ENCODE assay signal across 28 cellular contexts in the genomic region with DNA sequence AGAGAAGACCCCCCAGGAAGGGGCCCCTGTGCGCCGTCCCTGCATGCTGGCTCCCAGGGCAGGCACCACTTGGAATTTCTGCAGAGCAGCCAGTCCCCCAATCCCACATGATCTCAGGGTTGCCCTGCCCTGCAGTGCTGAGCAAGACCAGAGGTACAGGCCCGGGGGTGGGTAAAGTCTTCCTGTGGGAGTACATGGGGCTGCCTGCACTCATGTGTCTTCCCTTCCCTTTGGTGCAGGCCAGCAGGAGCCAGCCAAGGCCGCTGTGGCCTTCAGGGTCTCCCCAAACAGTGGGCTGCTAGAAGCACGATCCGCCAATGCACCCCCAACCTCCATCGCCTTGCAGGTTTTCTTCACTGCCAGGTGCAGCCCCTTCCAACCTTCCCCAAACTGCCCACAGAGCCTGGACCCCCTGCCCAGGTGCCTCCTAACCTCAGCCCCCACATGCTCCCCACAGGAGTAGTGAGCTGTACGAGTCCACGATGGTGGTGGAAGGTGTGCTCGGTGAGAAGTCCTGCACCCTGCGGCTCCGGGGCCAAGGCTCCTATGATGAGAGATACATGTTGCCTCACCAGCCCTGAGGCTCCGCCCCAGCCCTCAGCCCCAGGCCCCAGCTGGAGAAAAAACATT. TPM values are rescaled to one million over a fixed set of nuclear protein-coding genes. Genes with fewer than 3 reads are reported as not detected.
A peak's percentile ranks its signal among the peaks of the same experiment; 100 is the strongest.
DNase-seq lines count a peak whose midpoint lies in the region; ATAC-seq and TF ChIP-seq lines count a peak whose summit lies in the region.
"Had no signal": no experiment of that assay in that cellular context is flagged by ENCODE, and none has a peak within 500 bp of the region (broad histone marks: within the 10 kb centered on the region; RNA-seq: fewer than 3 reads in every experiment).

No MANE protein-coding gene starts in this region.

- peak; percentile 23 for DNase-seq in activated naive CD8-positive, alpha-beta T cell treated with anti-CD3 and anti-CD28 coated beads, Interleukin-2, amount 10 ng/mL, durations not matched to agents 7 days and 5 days
- no peak for DNase-seq in activated naive CD8-positive, alpha-beta T cell treated with anti-CD3 and anti-CD28 coated beads for 36 hours
- peak; percentile 25 for DNase-seq in activated CD8-positive, alpha-beta memory T cell treated with anti-CD3 and anti-CD28 coated beads, Interleukin-2, amount 10 ng/mL, durations not matched to agents 7 days and 5 days
- DNase-seq in mucosa of descending colon = peak in 2 of 3 donors; percentile 19 to 22
- DNase-seq in suprapubic skin (ENCODE audit: low spot score in 2 of 2) = peak; percentile 56 to 57
- DNase-seq in AML-193 (lab: John Stamatoyannopoulos, UW) = no peak
- DNase-seq in NCI-H1694 (lab: John Stamatoyannopoulos, UW) = no peak
- DNase-seq: activated CD4-positive, alpha-beta T cell treated with anti-CD3 and anti-CD28 coated beads for 36 hours; COR-L47; foreskin fibroblast; GDM1; KG1; mesenchymal stem cell; MM.1S; NCI-H1436; NCI-H748 treated with DMSO at 0.1 percent for 48 hours; psoas muscle; SK-N-SH; trophoblast cell had no signal

- H3K36me3 ChIP-seq in mucosa of descending colon (ENCODE audit: low read depth) (no peaks in the 10 kb centered on the region), suprapubic skin (peaks cover 75% of the 10 kb centered on the region)

- no peak for ATAC-seq in activated naive CD8-positive, alpha-beta T cell treated with anti-CD3 and anti-CD28 coated beads, Interleukin-2, amount 10 ng/mL, durations not matched to agents 7 days and 5 days (ENCODE audit: low read depth)
- no peak for ATAC-seq in activated CD8-positive, alpha-beta memory T cell treated with anti-CD3 and anti-CD28 coated beads, Interleukin-2, amount 10 ng/mL, durations not matched to agents 7 days and 5 days
- ATAC-seq in mucosa of descending colon (no peak), GM18907 (IDR thresholded peaks at IDR 0.05; ENCODE audit: unreplicated experiment) (no peak)
- ATAC-seq: activated CD4-positive, alpha-beta T cell treated with anti-CD3 and anti-CD28 coated beads for 36 hours; esophagus mucosa; left colon; psoas muscle had no signal

- no peak overlapping the region for H3K27ac Mint-ChIP-seq in activated naive CD8-positive, alpha-beta T cell treated with anti-CD3 and anti-CD28 coated beads, Interleukin-2, amount 10 ng/mL, durations not matched to agents 7 days and 5 days
- H3K27ac Mint-ChIP-seq in activated naive CD8-positive, alpha-beta T cell treated with anti-CD3 and anti-CD28 coated beads for 36 hours = no peak overlapping the region
- no peak overlapping the region for H3K27ac Mint-ChIP-seq in activated CD8-positive, alpha-beta memory T cell treated with anti-CD3 and anti-CD28 coated beads, Interleukin-2, amount 10 ng/mL, durations not matched to agents 7 days and 5 days
- H3K27ac Mint-ChIP-seq: activated CD4-positive, alpha-beta T cell treated with anti-CD3 and anti-CD28 coated beads for 36 hours; activated naive CD4-positive, alpha-beta T cell treated with anti-CD3 and anti-CD28 coated beads, Interleukin-2, amount 50 U/mL, for 24 hours; H9; T-helper 1 cell treated with Interleukin-12 subunit alpha and Interleukin-12 subunit beta and Interleukin-4 antibody, amounts not matched to agents 30 μg/mL and 1 μg/mL, for 36 hours had no signal

- CTCF ChIA-PET in activated CD8-positive, alpha-beta memory T cell treated with anti-CD3 and anti-CD28 coated beads, Interleukin-2, amount 10 ng/mL, durations not matched to agents 7 days and 5 days (lab: Charles Lee) = no interaction called here

- no peaks in the 10 kb centered on the region for H3K9me3 ChIP-seq in mucosa of descending colon
- no peaks in the 10 kb centered on the region for H3K9me3 ChIP-seq in suprapubic skin
- H3K9me3 ChIP-seq: neutrophil, psoas muscle, SK-N-SH had no signal

- H3K4me3 ChIP-seq in mucosa of descending colon = no peak overlapping the region
- H3K4me3 ChIP-seq in suprapubic skin = no peak overlapping the region
- H3K4me3 ChIP-seq: cardiac muscle cell, psoas muscle, skin epidermis had no signal

- TF ChIP-seq CTCF in mucosa of descending colon (IDR thresholded peaks at IDR 0.05) (no peak), suprapubic skin (IDR thresholded peaks at IDR 0.05) (no peak)

- H3K4me1 ChIP-seq in mucosa of descending colon (ENCODE audit: low read depth) (no peaks in the 10 kb centered on the region), suprapubic skin (no peaks in the 10 kb centered on the region)
- H3K4me1 ChIP-seq: psoas muscle had no signal

- H3K27me3 Mint-ChIP-seq in activated naive CD8-positive, alpha-beta T cell treated with anti-CD3 and anti-CD28 coated beads, Interleukin-2, amount 10 ng/mL, durations not matched to agents 7 days and 5 days = no peaks in the 10 kb centered on the region
- no peaks in the 10 kb centered on the region for H3K27me3 Mint-ChIP-seq in activated naive CD8-positive, alpha-beta T cell treated with anti-CD3 and anti-CD28 coated beads for 36 hours
- no peaks in the 10 kb centered on the region for H3K27me3 Mint-ChIP-seq in activated CD8-positive, alpha-beta memory T cell treated with anti-CD3 and anti-CD28 coated beads, Interleukin-2, amount 10 ng/mL, durations not matched to agents 7 days and 5 days
- H3K27me3 Mint-ChIP-seq: activated CD4-positive, alpha-beta T cell treated with anti-CD3 and anti-CD28 coated beads for 36 hours; activated naive CD4-positive, alpha-beta T cell treated with anti-CD3 and anti-CD28 coated beads, Interleukin-2, amount 50 U/mL, for 24 hours had no signal

- POLR2A ChIA-PET in activated naive CD8-positive, alpha-beta T cell treated with anti-CD3 and anti-CD28 coated beads, Interleukin-2, amount 10 ng/mL, durations not matched to agents 7 days and 5 days (lab: Charles Lee) = interaction anchor here (0.6 to 0.9 kb wide), 2 partner anchors 9 to 210 kb away, joined by 3 read pairs; no protein-coding TSS in a partner anchor

- H3K27me3 ChIP-seq in suprapubic skin = no peaks in the 10 kb centered on the region
- H3K27me3 ChIP-seq: cardiac muscle cell, neutrophil had no signal

- no peak for TF ChIP-seq POLR2A in suprapubic skin (IDR thresholded peaks at IDR 0.05)

- no peaks in the 10 kb centered on the region for H3K9me3 Mint-ChIP-seq in activated naive CD8-positive, alpha-beta T cell treated with anti-CD3 and anti-CD28 coated beads, Interleukin-2, amount 10 ng/mL, durations not matched to agents 7 days and 5 days
- no peaks in the 10 kb centered on the region for H3K9me3 Mint-ChIP-seq in activated naive CD8-positive, alpha-beta T cell treated with anti-CD3 and anti-CD28 coated beads for 36 hours
- H3K9me3 Mint-ChIP-seq in activated CD8-positive, alpha-beta memory T cell treated with anti-CD3 and anti-CD28 coated beads, Interleukin-2, amount 10 ng/mL, durations not matched to agents 7 days and 5 days (ENCODE audit: low read depth) = no peaks in the 10 kb centered on the region
- H3K9me3 Mint-ChIP-seq: activated naive CD4-positive, alpha-beta T cell treated with anti-CD3 and anti-CD28 coated beads, Interleukin-2, amount 50 U/mL, for 24 hours; H9; T-helper 1 cell treated with Interleukin-12 subunit alpha and Interleukin-12 subunit beta and Interleukin-4 antibody, amounts not matched to agents 30 μg/mL and 1 μg/mL, for 36 hours had no signal

- H3K27ac ChIP-seq in suprapubic skin = no peak overlapping the region
- H3K27ac ChIP-seq: cardiac muscle cell, neutrophil, psoas muscle, skin epidermis had no signal

- peaks cover 8% of the 10 kb centered on the region for H3K4me1 Mint-ChIP-seq in activated naive CD8-positive, alpha-beta T cell treated with anti-CD3 and anti-CD28 coated beads, Interleukin-2, amount 10 ng/mL, durations not matched to agents 7 days and 5 days
- H3K4me1 Mint-ChIP-seq in activated naive CD8-positive, alpha-beta T cell treated with anti-CD3 and anti-CD28 coated beads for 36 hours = peaks cover 10% of the 10 kb centered on the region
- H3K4me1 Mint-ChIP-seq in activated CD8-positive, alpha-beta memory T cell treated with anti-CD3 and anti-CD28 coated beads, Interleukin-2, amount 10 ng/mL, durations not matched to agents 7 days and 5 days = peaks cover 2% of the 10 kb centered on the region
- H3K4me1 Mint-ChIP-seq: activated CD4-positive, alpha-beta T cell treated with anti-CD3 and anti-CD28 coated beads for 36 hours had no signal

- no peak for TF ChIP-seq EP300 in suprapubic skin (IDR thresholded peaks at IDR 0.05)

- no peak overlapping the region for H3K4me3 Mint-ChIP-seq in activated naive CD8-positive, alpha-beta T cell treated with anti-CD3 and anti-CD28 coated beads, Interleukin-2, amount 10 ng/mL, durations not matched to agents 7 days and 5 days
- H3K4me3 Mint-ChIP-seq in activated naive CD8-positive, alpha-beta T cell treated with anti-CD3 and anti-CD28 coated beads for 36 hours = no peak overlapping the region
- H3K4me3 Mint-ChIP-seq in activated CD8-positive, alpha-beta memory T cell treated with anti-CD3 and anti-CD28 coated beads, Interleukin-2, amount 10 ng/mL, durations not matched to agents 7 days and 5 days = no peak overlapping the region
- H3K4me3 Mint-ChIP-seq: activated CD4-positive, alpha-beta T cell treated with anti-CD3 and anti-CD28 coated beads for 36 hours; activated naive CD4-positive, alpha-beta T cell treated with anti-CD3 and anti-CD28 coated beads, Interleukin-2, amount 50 U/mL, for 24 hours; H9; T-helper 1 cell treated with Interleukin-12 subunit alpha and Interleukin-12 subunit beta and Interleukin-4 antibody, amounts not matched to agents 30 μg/mL and 1 μg/mL, for 36 hours had no signal

- WGBS in suprapubic skin = 93% methylated on average over 11 of the region's 13 CpGs

- intact Hi-C loops in mucosa of descending colon (cut with DNase I, micrococcal nuclease) = no loop called here

- H3K36me3 Mint-ChIP-seq in activated naive CD8-positive, alpha-beta T cell treated with anti-CD3 and anti-CD28 coated beads, Interleukin-2, amount 10 ng/mL, durations not matched to agents 7 days and 5 days = peaks cover 18% of the 10 kb centered on the region
- peaks cover 15% of the 10 kb centered on the region for H3K36me3 Mint-ChIP-seq in activated naive CD8-positive, alpha-beta T cell treated with anti-CD3 and anti-CD28 coated beads for 36 hours
- peaks cover 17% of the 10 kb centered on the region for H3K36me3 Mint-ChIP-seq in activated CD8-positive, alpha-beta memory T cell treated with anti-CD3 and anti-CD28 coated beads, Interleukin-2, amount 10 ng/mL, durations not matched to agents 7 days and 5 days

RNA-seq across cellular contexts. Expression of gene ACAA1, which starts 15.0 kb away (rescaled TPM):
- total RNA-seq in activated naive CD8-positive, alpha-beta T cell treated with anti-CD3 and anti-CD28 coated beads, Interleukin-2, amount 10 ng/mL, durations not matched to agents 7 days and 5 days = 10 to 100 TPM; 89.0 to 93.5 TPM
- 10 to 100 TPM; 69.0 to 70.2 TPM for total RNA-seq in activated naive CD8-positive, alpha-beta T cell treated with anti-CD3 and anti-CD28 coated beads for 36 hours
- total RNA-seq in activated CD8-positive, alpha-beta memory T cell treated with anti-CD3 and anti-CD28 coated beads, Interleukin-2, amount 10 ng/mL, durations not matched to agents 7 days and 5 days = 10 to 100 TPM; 91.3 to 91.7 TPM
- total RNA-seq in mucosa of descending colon (100 to 1,000 TPM; 102 to 201 (median 138) TPM), suprapubic skin (10 to 100 TPM; 29.3 to 54.5 (median 51.4) TPM)

RNA-seq across cellular contexts. Expression of gene MYD88, which starts 16.5 kb away (rescaled TPM):
- 10 to 100 TPM; 68.5 to 70.6 TPM for total RNA-seq in activated naive CD8-positive, alpha-beta T cell treated with anti-CD3 and anti-CD28 coated beads, Interleukin-2, amount 10 ng/mL, durations not matched to agents 7 days and 5 days
- 10 to 100 TPM; 46.2 to 48.0 TPM for total RNA-seq in activated naive CD8-positive, alpha-beta T cell treated with anti-CD3 and anti-CD28 coated beads for 36 hours
- 10 to 100 TPM; 69.3 to 70.3 TPM for total RNA-seq in activated CD8-positive, alpha-beta memory T cell treated with anti-CD3 and anti-CD28 coated beads, Interleukin-2, amount 10 ng/mL, durations not matched to agents 7 days and 5 days
- total RNA-seq in mucosa of descending colon (10 to 100 TPM; 39.5 to 81.7 (median 72.4) TPM), suprapubic skin (10 to 100 TPM; 21.6 to 33.2 (median 28.1) TPM)

RNA-seq across cellular contexts. Expression of gene OXSR1, which starts 43.4 kb away (rescaled TPM):
- 10 to 100 TPM; 54.0 to 55.0 TPM for total RNA-seq in activated naive CD8-positive, alpha-beta T cell treated with anti-CD3 and anti-CD28 coated beads, Interleukin-2, amount 10 ng/mL, durations not matched to agents 7 days and 5 days
- 10 to 100 TPM; 57.3 to 59.9 TPM for total RNA-seq in activated naive CD8-positive, alpha-beta T cell treated with anti-CD3 and anti-CD28 coated beads for 36 hours
- total RNA-seq in activated CD8-positive, alpha-beta memory T cell treated with anti-CD3 and anti-CD28 coated beads, Interleukin-2, amount 10 ng/mL, durations not matched to agents 7 days and 5 days = 10 to 100 TPM; 47.8 to 56.3 TPM
- total RNA-seq in mucosa of descending colon = 10 to 100 TPM; 40.2 to 44.0 (median 41.9) TPM
- 10 to 100 TPM; 25.4 to 37.4 (median 29.5) TPM for total RNA-seq in suprapubic skin

Comparison
In these comparisons a context has a peak if more than half of its experiments do, and no peak if none do; other contexts are left out.
1. DNase-seq: peak in activated naive CD8-positive, alpha-beta T cell treated with anti-CD3 and anti-CD28 coated beads, Interleukin-2, amount 10 ng/mL, durations not matched to agents 7 days and 5 days (single experiment), activated CD8-positive, alpha-beta memory T cell treated with anti-CD3 and anti-CD28 coated beads, Interleukin-2, amount 10 ng/mL, durations not matched to agents 7 days and 5 days (single experiment), mucosa of descending colon (2 of 3) and suprapubic skin (2 of 2); none in activated naive CD8-positive, alpha-beta T cell treated with anti-CD3 and anti-CD28 coated beads for 36 hours (single experiment), AML-193 (0 of 2) and NCI-H1694 (single experiment).